14 cellular contexts compared by ENCODE assay signal in the genomic region with DNA sequence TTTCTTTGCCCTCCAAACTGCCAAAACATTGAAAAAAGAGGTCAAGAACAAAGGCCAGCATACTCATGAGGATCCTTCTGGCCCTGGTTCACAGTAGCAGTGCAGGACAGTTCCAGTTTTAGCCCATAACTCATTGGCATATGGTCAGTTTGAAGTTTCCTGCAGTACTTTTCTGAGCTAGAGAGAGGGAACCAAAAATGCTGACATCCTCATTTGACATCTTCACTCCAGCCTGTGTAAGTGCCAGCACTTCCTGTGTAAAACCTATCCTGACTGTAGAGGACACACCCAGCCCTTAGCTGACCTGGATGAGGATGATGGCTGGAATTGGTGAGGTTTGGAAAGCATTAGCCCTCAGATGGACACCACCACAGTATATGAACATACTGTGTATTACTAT.
A peak's percentile ranks its signal among the peaks of the same experiment; 100 is the strongest.
DNase-seq lines count a peak whose midpoint lies in the region; FAIRE-seq and TF ChIP-seq lines count a peak whose summit lies in the region.
"Had no signal": no experiment of that assay in that cellular context is flagged by ENCODE, and none has a peak within 500 bp of the region (broad histone marks: within the 10 kb centered on the region; RNA-seq: fewer than 3 reads in every experiment).

No MANE protein-coding gene starts in this region.

- intact Hi-C loops in endothelial cell of umbilical vein (cut with micrococcal nuclease), result loop anchor here (10.0 kb wide), 1 partner anchor 171 kb away; no protein-coding TSS in a partner anchor

- no peaks in the 10 kb centered on the region for H3K9me3 Mint-ChIP-seq in nephron progenitor cell
- H3K9me3 Mint-ChIP-seq: activated CD4-positive, alpha-beta T cell treated with anti-CD3 and anti-CD28 coated beads, Interleukin-2, amount 10 ng/mL, durations not matched to agents 24 days and 14 days; activated naive CD4-positive, alpha-beta T cell treated with anti-CD3 and anti-CD28 coated beads, Interleukin-2, amount 50 U/mL, for 72 hours had no signal

- H3K4me1 ChIP-seq in endothelial cell of umbilical vein (ENCODE audit: control insufficient read depth, extremely low read depth, insufficient read depth, low read length) (peaks cover 61% of the 10 kb centered on the region), muscle layer of duodenum (ENCODE audit: control insufficient read depth in 1 of 2, insufficient read depth in 2 of 2, low read length in 2 of 2) (no peaks in the 10 kb centered on the region)

- BruUV-seq in endothelial cell of umbilical vein (replicated peaks; lab: Mats Ljungman, UMichigan), result no TSS peak

- H3K27ac Mint-ChIP-seq in nephron progenitor cell, result no peak overlapping the region
- H3K27ac Mint-ChIP-seq: activated CD4-positive, alpha-beta T cell treated with anti-CD3 and anti-CD28 coated beads, Interleukin-2, amount 10 ng/mL, durations not matched to agents 24 days and 14 days; activated naive CD4-positive, alpha-beta T cell treated with anti-CD3 and anti-CD28 coated beads, Interleukin-2, amount 50 U/mL, for 72 hours had no signal

- DNase-seq in CD1c-positive myeloid dendritic cell (ENCODE audit: extremely low spot score), result peak; percentile 88
- DNase-seq in NCI-H69 (lab: John Stamatoyannopoulos, UW), result peak; percentile 79
- DNase-seq in endothelial cell of umbilical vein (ENCODE audit: low read depth, low spot score), result no peak
- no peak for DNase-seq in activated gamma-delta T cell treated with Interleukin-2 at 50 U/mL for 16 hours
- DNase-seq in dedifferentiated amniotic fluid mesenchymal stem cell (ENCODE audit: extremely low spot score), result no peak
- DNase-seq in ecto neural progenitor cell (ENCODE audit: low spot score), result no peak
- DNase-seq in nephron progenitor cell, result no peak
- DNase-seq: activated CD4-positive, alpha-beta T cell treated with anti-CD3 and anti-CD28 coated beads, Interleukin-2, amount 10 ng/mL, durations not matched to agents 24 days and 14 days; NCI-H187 had no signal

- H3K27me3 ChIP-seq in endothelial cell of umbilical vein (ENCODE audit: control insufficient read depth in 2 of 2, insufficient read depth in 2 of 2, low read length in 2 of 2) (no peaks in the 10 kb centered on the region), muscle layer of duodenum (ENCODE audit: low read depth, low read length) (no peaks in the 10 kb centered on the region)

- no peaks in the 10 kb centered on the region for H4K20me1 ChIP-seq in endothelial cell of umbilical vein (replicated peaks; ENCODE audit: control insufficient read depth, extremely low read depth, insufficient read depth, low read length)

- peak overlapping the region; percentile 19 for H3K9ac ChIP-seq in endothelial cell of umbilical vein (replicated peaks; ENCODE audit: extremely low read depth, insufficient read depth, low read length)

- no peak overlapping the region for H3K4me2 ChIP-seq in endothelial cell of umbilical vein (ENCODE audit: insufficient read depth, low read length)

- dilution Hi-C loops in endothelial cell of umbilical vein (cut with MboI; ENCODE audit: extremely low pct_ligation_motif_present, low sequenced_read_pairs), result loop anchor here (10.0 kb wide), 1 partner anchor 51 kb away; no protein-coding TSS in a partner anchor

- POLR2A ChIA-PET in endothelial cell of umbilical vein (lab: Charles Lee), result interaction anchor here (0.6 to 0.8 kb wide), 2 partner anchors 9 to 78 kb away, joined by 3 read pairs; no protein-coding TSS in a partner anchor

- no peak overlapping the region for H3K4me3 Mint-ChIP-seq in nephron progenitor cell
- H3K4me3 Mint-ChIP-seq: activated CD4-positive, alpha-beta T cell treated with anti-CD3 and anti-CD28 coated beads, Interleukin-2, amount 10 ng/mL, durations not matched to agents 24 days and 14 days had no signal

- FAIRE-seq in endothelial cell of umbilical vein (lab: Jason Lieb, UNC), result no peak

- H3K9me3 ChIP-seq in endothelial cell of umbilical vein (replicated peaks; ENCODE audit: control insufficient read depth, insufficient read depth, low read length) (no peaks in the 10 kb centered on the region), muscle layer of duodenum (ENCODE audit: control insufficient read depth in 1 of 2, low read length in 2 of 2) (no peaks in the 10 kb centered on the region)

- no peak for TF ChIP-seq CTCF in endothelial cell of umbilical vein (IDR thresholded peaks at IDR 0.05; ENCODE audit: extremely low read depth in 1 of 2, insufficient read depth in 1 of 2, low read depth in 1 of 2, low read length in 2 of 2)
- no peak for TF ChIP-seq CTCF in nephron progenitor cell (IDR thresholded peaks at IDR 0.05)

- H3K4me3 ChIP-seq in endothelial cell of umbilical vein (replicated peaks in 1 of 3; ENCODE audit: insufficient read depth in 1 of 3, low read depth in 1 of 3, low read length in 3 of 3) (no peak overlapping the region), muscle layer of duodenum (ENCODE audit: low read depth in 1 of 2, low read length in 2 of 2) (no peak overlapping the region)
- H3K4me3 ChIP-seq: coronary artery, skin epidermis had no signal

- CTCF ChIA-PET in endothelial cell of umbilical vein (lab: Charles Lee), result interaction anchor here (0.7 to 2.7 kb wide), 6 partner anchors 15 to 174 kb away, joined by 3 to 18 read pairs (median 4); partner anchors contain the start of gene FGD4

- no peak overlapping the region for H2AFZ ChIP-seq in endothelial cell of umbilical vein (ENCODE audit: low read depth, low read length)

- H3K79me2 ChIP-seq in endothelial cell of umbilical vein (ENCODE audit: control insufficient read depth, insufficient read depth, low read length), result peaks cover 4% of the 10 kb centered on the region

- H3K36me3 Mint-ChIP-seq in nephron progenitor cell (ENCODE audit: low read depth), result no peaks in the 10 kb centered on the region
- H3K36me3 Mint-ChIP-seq: activated naive CD4-positive, alpha-beta T cell treated with anti-CD3 and anti-CD28 coated beads, Interleukin-2, amount 50 U/mL, for 72 hours had no signal

- H3K9me1 ChIP-seq in endothelial cell of umbilical vein (replicated peaks; ENCODE audit: control insufficient read depth, extremely low read depth, insufficient read depth, low read length), result no peaks in the 10 kb centered on the region

- H3K36me3 ChIP-seq in endothelial cell of umbilical vein (ENCODE audit: control insufficient read depth in 2 of 2, extremely low read depth in 1 of 2, insufficient read depth in 2 of 2, low read length in 2 of 2) (no peaks in the 10 kb centered on the region), muscle layer of duodenum (ENCODE audit: control insufficient read depth in 1 of 2, insufficient read depth in 2 of 2, low read length in 2 of 2) (no peaks in the 10 kb centered on the region)

- H3K27me3 Mint-ChIP-seq in nephron progenitor cell (ENCODE audit: low read depth, poor library complexity), result no peaks in the 10 kb centered on the region

- H3K4me1 Mint-ChIP-seq in nephron progenitor cell, result peaks cover 4% of the 10 kb centered on the region

- no peak for TF ChIP-seq POLR2A in endothelial cell of umbilical vein (IDR thresholded peaks at IDR 0.05; ENCODE audit: low read depth, low read length)

- H3K27ac ChIP-seq in endothelial cell of umbilical vein (ENCODE audit: insufficient read depth, low read depth, low read length) (no peak overlapping the region), muscle layer of duodenum (ENCODE audit: low read length) (peak overlapping the region; percentile 21)
- H3K27ac ChIP-seq: C4-2B had no signal

TF ChIP-seq in endothelial cell of umbilical vein, 7 proteins besides CTCF, POLR2A, EP300 and RAD21:
- TF ChIP-seq, protein P1, sequence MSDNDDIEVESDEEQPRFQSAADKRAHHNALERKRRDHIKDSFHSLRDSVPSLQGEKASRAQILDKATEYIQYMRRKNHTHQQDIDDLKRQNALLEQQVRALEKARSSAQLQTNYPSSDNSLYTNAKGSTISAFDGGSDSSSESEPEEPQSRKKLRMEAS (IDR thresholded peaks at IDR 0.05; ENCODE audit: insufficient read depth, insufficient read length), result no peak
- TF ChIP-seq EZH2 (IDR thresholded peaks at IDR 0.05; ENCODE audit: borderline replicate concordance, low read depth, low read length, severe bottlenecking), result no peak
- TF ChIP-seq MYC (IDR thresholded peaks at IDR 0.05; ENCODE audit: low read depth, low read length), result no peak
- TF ChIP-seq GATA2 (IDR thresholded peaks at IDR 0.05; ENCODE audit: insufficient read depth, insufficient read length, low read depth, low read length), result no peak
- no peak for TF ChIP-seq POLR2AphosphoS5 (IDR thresholded peaks at IDR 0.05; ENCODE audit: insufficient read depth, low read depth, low read length)
- TF ChIP-seq FOS (IDR thresholded peaks at IDR 0.05; ENCODE audit: borderline replicate concordance, insufficient read depth, low read length), result no peak
- no peak for TF ChIP-seq JUN (IDR thresholded peaks at IDR 0.05; ENCODE audit: borderline replicate concordance, insufficient read depth, insufficient read length, low read depth)

Comparison
In these comparisons a context has a peak if more than half of its experiments do, and no peak if none do; other contexts are left out.
1. DNase-seq: peak in CD1c-positive myeloid dendritic cell (single experiment) and NCI-H69 (single experiment); none in endothelial cell of umbilical vein (single experiment), activated gamma-delta T cell treated with Interleukin-2 at 50 U/mL for 16 hours (single experiment), dedifferentiated amniotic fluid mesenchymal stem cell (single experiment), ecto neural progenitor cell (single experiment) and nephron progenitor cell (single experiment).